ENCODE assay signal across 8 cellular contexts in the genomic region with DNA sequence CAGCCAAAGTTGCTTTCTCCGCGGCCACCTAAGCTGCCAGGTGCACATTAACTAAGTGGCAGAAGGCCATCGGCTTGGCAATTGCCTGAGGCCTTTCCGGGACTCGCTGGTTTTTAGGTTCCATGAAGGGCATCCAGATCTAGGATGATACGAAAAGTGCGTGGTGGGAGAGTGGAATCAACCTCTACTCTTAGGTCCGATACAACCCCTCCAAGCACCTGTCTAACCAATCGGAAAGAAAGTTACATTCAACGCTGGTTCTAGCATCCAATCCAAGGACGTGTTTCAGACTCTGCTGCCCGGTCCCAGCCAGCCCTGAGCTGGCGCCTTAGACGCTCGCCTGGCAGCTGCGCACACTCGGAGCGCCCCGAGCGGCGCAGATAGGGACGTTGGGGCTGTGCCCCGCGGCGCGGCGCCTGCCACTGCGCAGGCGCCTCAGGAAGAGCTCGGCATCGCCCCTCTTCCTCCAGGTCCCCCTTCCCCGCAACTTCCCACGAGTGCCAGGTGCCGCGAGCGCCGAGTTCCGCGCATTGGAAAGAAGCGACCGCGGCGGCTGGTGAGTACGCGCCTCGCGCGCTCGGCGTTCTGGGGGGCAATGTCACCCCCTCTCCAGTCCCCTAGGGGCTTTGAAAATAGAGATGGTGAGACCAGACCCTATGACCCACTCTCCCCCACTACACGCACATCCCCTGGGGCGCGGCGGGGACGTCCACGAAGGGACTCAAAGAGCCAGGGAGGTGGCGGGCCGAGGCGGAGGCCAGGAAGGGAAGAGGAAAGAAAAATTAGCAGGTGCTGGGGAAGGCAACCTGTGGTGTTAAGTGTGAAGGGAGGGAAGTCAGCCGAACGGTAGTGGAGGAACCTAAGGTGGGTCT. TPM values are rescaled to one million over a fixed set of nuclear protein-coding genes. Genes with fewer than 3 reads are reported as not detected.
DNase-seq lines count a peak whose midpoint lies in the region; ATAC-seq lines count a peak whose summit lies in the region.

A gene with protein sequence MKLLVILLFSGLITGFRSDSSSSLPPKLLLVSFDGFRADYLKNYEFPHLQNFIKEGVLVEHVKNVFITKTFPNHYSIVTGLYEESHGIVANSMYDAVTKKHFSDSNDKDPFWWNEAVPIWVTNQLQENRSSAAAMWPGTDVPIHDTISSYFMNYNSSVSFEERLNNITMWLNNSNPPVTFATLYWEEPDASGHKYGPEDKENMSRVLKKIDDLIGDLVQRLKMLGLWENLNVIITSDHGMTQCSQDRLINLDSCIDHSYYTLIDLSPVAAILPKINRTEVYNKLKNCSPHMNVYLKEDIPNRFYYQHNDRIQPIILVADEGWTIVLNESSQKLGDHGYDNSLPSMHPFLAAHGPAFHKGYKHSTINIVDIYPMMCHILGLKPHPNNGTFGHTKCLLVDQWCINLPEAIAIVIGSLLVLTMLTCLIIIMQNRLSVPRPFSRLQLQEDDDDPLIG (plus strand): TSS at position 356 of the 872 bp plus-strand sequence. CDS start 9,595 bp downstream, outside the sequence.

- H3K36me3 Mint-ChIP-seq in CD8-positive, alpha-beta memory T cell = peaks cover 0 to 12% (median 0%) of the 10 kb centered on the region in 3 donors

- H3K9ac ChIP-seq in mucosa of rectum (ENCODE audit: low read depth in 1 of 2, low read length in 2 of 2) = peak within 1 kb of the TSS; percentile 89 to 97

- H3K4me3 Mint-ChIP-seq in CD8-positive, alpha-beta memory T cell = peak within 1 kb of the TSS; percentile 96 to 100 (median 98)

- peak; percentile 98 for ATAC-seq in GM19455 (IDR thresholded peaks at IDR 0.05; ENCODE audit: unreplicated experiment)

- peaks cover 25% of the 10 kb centered on the region for H3K4me1 ChIP-seq in CD8-positive, alpha-beta memory T cell (ENCODE audit: insufficient read depth, low read length)
- H3K4me1 ChIP-seq in esophagus (ENCODE audit: control insufficient read depth in 2 of 2, insufficient read depth in 2 of 2, low read length in 1 of 2) (no peaks in the 10 kb centered on the region), mucosa of rectum (ENCODE audit: control insufficient read depth in 2 of 2, insufficient read depth in 2 of 2, low read length in 2 of 2) (peaks cover 3 to 5% of the 10 kb centered on the region in 2 donors)

- H3K4me3 ChIP-seq in CD8-positive, alpha-beta memory T cell (ENCODE audit: low read length) = peak within 1 kb of the TSS; percentile 82
- H3K4me3 ChIP-seq in esophagus (ENCODE audit: low read depth in 1 of 2, low read length in 2 of 2) (peak within 1 kb of the TSS; percentile 57 to 64), mucosa of rectum (ENCODE audit: low read length in 2 of 2) (peak within 1 kb of the TSS; percentile 66 to 98)

- H3K9me3 Mint-ChIP-seq in CD8-positive, alpha-beta memory T cell = no peaks in the 10 kb centered on the region

- CTCF ChIA-PET in CD8-positive, alpha-beta memory T cell (lab: Charles Lee) = interaction anchor here (0.6 to 3.1 kb wide), 12 partner anchors 10 to 1654 kb away, joined by 3 to 14 read pairs (median 4); no protein-coding TSS in a partner anchor

- no peaks in the 10 kb centered on the region for H3K9me3 ChIP-seq in CD8-positive, alpha-beta memory T cell (ENCODE audit: low read length)
- H3K9me3 ChIP-seq in esophagus (ENCODE audit: control insufficient read depth in 2 of 2, insufficient read depth in 1 of 2, low read depth in 1 of 2, low read length in 1 of 2) = no peaks in the 10 kb centered on the region
- no peaks in the 10 kb centered on the region for H3K9me3 ChIP-seq in mucosa of rectum (ENCODE audit: control insufficient read depth in 2 of 2, low read length in 2 of 2)

- 1 to 2% methylated on average over 60 to 61 of the region's 61 CpGs for WGBS in esophagus, 2 donors

- peaks cover 0 to 1% of the 10 kb centered on the region in 2 donors for H3K27me3 Mint-ChIP-seq in CD8-positive, alpha-beta memory T cell

- POLR2A ChIA-PET in CD8-positive, alpha-beta memory T cell (lab: Charles Lee) = interaction anchor here (0.6 to 2.0 kb wide), 16 partner anchors 9 to 1347 kb away, joined by 3 to 11 read pairs (median 4); partner anchors contain the start of genes CD2AP and ENPP5

- peak within 1 kb of the TSS; percentile 81 for H3K27ac ChIP-seq in CD8-positive, alpha-beta memory T cell (ENCODE audit: low read depth, low read length)
- H3K27ac ChIP-seq in esophagus (ENCODE audit: low read depth in 2 of 2, low read length in 1 of 2) (peak within 1 kb of the TSS; percentile 26 to 64), mucosa of rectum (ENCODE audit: low read depth in 2 of 2, low read length in 2 of 2) (peak within 1 kb of the TSS; percentile 77 to 84)

- peaks cover 43 to 77% (median 74%) of the 10 kb centered on the region in 3 donors for H3K4me1 Mint-ChIP-seq in CD8-positive, alpha-beta memory T cell

- peak within 1 kb of the TSS; percentile 88 to 98 (median 96) for H3K27ac Mint-ChIP-seq in CD8-positive, alpha-beta memory T cell

- peak; percentile 84 to 96 (median 92) for DNase-seq in CD8-positive, alpha-beta memory T cell
- DNase-seq in HPDE6-E6E7 (ENCODE audit: extremely low spot score) (peak; percentile 96), NOMO-1 treated with DMSO at 0.1 percent for 48 hours (lab: John Stamatoyannopoulos, UW; ENCODE audit: unreplicated experiment) (peak; percentile 94), activated T-cell treated with anti-CD3 and anti-CD28 coated beads for 4 hours (peak; percentile 88)
- peak; percentile 74 to 79 for DNase-seq in stimulated activated CD8-positive, alpha-beta memory T cell treated with anti-CD3 and anti-CD28 coated beads, Interleukin-4, amount 100 ng/mL, for 4 hours (ENCODE audit: low read depth in 2 of 2, low spot score in 1 of 2)

- H3K36me3 ChIP-seq in CD8-positive, alpha-beta memory T cell (ENCODE audit: insufficient read depth, low read length) = no peaks in the 10 kb centered on the region
- H3K36me3 ChIP-seq in esophagus (ENCODE audit: control insufficient read depth in 2 of 2, insufficient read depth in 2 of 2, low read length in 1 of 2) (no peaks in the 10 kb centered on the region), mucosa of rectum (ENCODE audit: control insufficient read depth in 2 of 2, insufficient read depth in 2 of 2, low read length in 2 of 2) (no peaks in the 10 kb centered on the region)

- H3K27me3 ChIP-seq in CD8-positive, alpha-beta memory T cell (ENCODE audit: insufficient read depth, low read length, poor library complexity, severe bottlenecking) = no peaks in the 10 kb centered on the region
- H3K27me3 ChIP-seq in esophagus (ENCODE audit: control insufficient read depth in 1 of 2, insufficient read depth in 2 of 2, low read length in 2 of 2) = no peaks in the 10 kb centered on the region
- no peaks in the 10 kb centered on the region for H3K27me3 ChIP-seq in mucosa of rectum (ENCODE audit: control insufficient read depth in 2 of 2, insufficient read depth in 2 of 2, low read length in 2 of 2)

RNA-seq across cellular contexts. Expression of the gene that starts here (rescaled TPM):
- 10 to 100 TPM; 13.0 to 13.2 TPM for total RNA-seq in CD8-positive, alpha-beta memory T cell
- polyA plus RNA-seq in CD8-positive, alpha-beta memory T cell = 11.1 TPM
- 1 to 10 TPM in 1 of 2 donors, under 1 TPM in 1; 0.67 to 1.1 TPM for polyA plus RNA-seq in esophagus

Comparison
In these comparisons a context has a peak if more than half of its experiments do, and no peak if none do; other contexts are left out.
1. Peak in every context shown above with its lines: DNase-seq, ATAC-seq, H3K4me3 ChIP-seq and H3K27ac ChIP-seq.